ENCODE assay signal across 8 cellular contexts in the genomic region with DNA sequence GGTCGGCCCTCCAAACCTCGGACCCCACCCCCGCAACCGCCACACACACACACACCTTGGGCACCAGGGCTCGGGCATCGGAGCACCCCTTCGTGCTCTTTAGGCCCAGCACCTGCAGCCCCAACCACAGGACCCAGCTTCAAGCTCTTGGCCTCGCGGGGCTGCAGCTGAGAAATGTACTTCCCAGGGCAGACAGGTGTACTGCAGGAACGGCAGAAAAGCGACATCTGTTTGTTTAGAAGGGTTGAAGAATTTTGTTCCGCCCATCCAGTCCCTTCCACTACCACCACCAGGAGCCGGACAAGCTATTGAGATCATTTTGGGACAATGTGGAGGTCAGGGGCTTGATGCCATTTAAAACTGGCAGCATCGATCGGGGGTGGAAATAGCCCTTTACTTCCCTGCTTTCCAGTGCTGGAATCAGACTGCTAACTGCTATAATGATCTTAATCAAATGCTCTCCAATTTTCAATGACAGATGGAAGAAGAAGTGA. TPM values are rescaled to one million over a fixed set of nuclear protein-coding genes. Genes with fewer than 3 reads are reported as not detected.
DNase-seq lines count a peak whose midpoint lies in the region; ATAC-seq and TF ChIP-seq lines count a peak whose summit lies in the region.

No MANE protein-coding gene starts in this region.

- H3K9ac ChIP-seq in NT2/D1 (ENCODE audit: insufficient read length, low read depth) (peak overlapping the region; percentile 61), fibroblast of lung (ENCODE audit: insufficient read depth, low read length) (no peak overlapping the region)

- TF ChIP-seq CTCF in fibroblast of lung (conservative IDR thresholded peaks at IDR 0.05 in 1 of 2, IDR thresholded peaks at IDR 0.05 in 1 of 2; ENCODE audit: low read depth in 1 of 2, low read length in 2 of 2) (no peak), retinal pigment epithelial cell (conservative IDR thresholded peaks at IDR 0.05; ENCODE audit: low read depth, low read length) (no peak), lower leg skin (IDR thresholded peaks at IDR 0.05) (no peak)

- H3K4me3 ChIP-seq in NT2/D1 (ENCODE audit: insufficient read length, low read depth) = peak overlapping the region; percentile 70
- peak overlapping the region in 1 of 4 experiments; percentile 61 for H3K4me3 ChIP-seq in fibroblast of lung (replicated peaks in 1 of 4; ENCODE audit: control extremely low read depth in 1 of 4, insufficient read depth in 1 of 4, low read depth in 3 of 4, low read length in 4 of 4)
- H3K4me3 ChIP-seq in retinal pigment epithelial cell (ENCODE audit: low read length) = peak overlapping the region; percentile 65
- no peak overlapping the region for H3K4me3 ChIP-seq in lower leg skin (ENCODE audit: low read depth, poor library complexity, severe bottlenecking)

- H3K4me1 Mint-ChIP-seq in stimulated activated memory B cell treated with anti-CD40 and anti-IgM and Interleukin-4, amounts not matched to agents 10 μg/mL and 1 μg/mL and 100 μg/mL, for 72 hours = peaks cover 6% of the 10 kb centered on the region

- DNase-seq in DMS53 treated with DMSO at 0.1 percent for 48 hours (lab: John Stamatoyannopoulos, UW; ENCODE audit: unreplicated experiment) (peak; percentile 84), NT2/D1 (ENCODE audit: low read depth, low spot score) (no peak), fibroblast of lung (ENCODE audit: low read depth in 2 of 2) (no peak), retinal pigment epithelial cell (ENCODE audit: low read depth) (no peak), lower leg skin (ENCODE audit: low spot score in 2 of 2) (no peak)

- intact Hi-C loops in lower leg skin (cut with DNase I; ENCODE audit: low total_unique reads) = loop anchor here (1.0 to 10.0 kb wide), 2 partner anchors 17 to 80 kb away; no protein-coding TSS in a partner anchor

- ATAC-seq in GM21367 (IDR thresholded peaks at IDR 0.05; ENCODE audit: unreplicated experiment) = no peak
- ATAC-seq in stimulated activated memory B cell treated with anti-CD40 and anti-IgM and Interleukin-4, amounts not matched to agents 10 μg/mL and 1 μg/mL and 100 μg/mL, for 72 hours = no peak
- no peak for ATAC-seq in HG03139 (IDR thresholded peaks at IDR 0.05; ENCODE audit: unreplicated experiment)

- peaks cover 57% of the 10 kb centered on the region for H3K27me3 Mint-ChIP-seq in stimulated activated memory B cell treated with anti-CD40 and anti-IgM and Interleukin-4, amounts not matched to agents 10 μg/mL and 1 μg/mL and 100 μg/mL, for 72 hours

- H3K4me1 ChIP-seq in NT2/D1 (ENCODE audit: insufficient read depth, insufficient read length) (peaks cover 2% of the 10 kb centered on the region), fibroblast of lung (ENCODE audit: control insufficient read depth, extremely low read depth, insufficient read depth, low read length) (peaks cover 7% of the 10 kb centered on the region)

- no peak overlapping the region for H3K27ac Mint-ChIP-seq in stimulated activated memory B cell treated with anti-CD40 and anti-IgM and Interleukin-4, amounts not matched to agents 10 μg/mL and 1 μg/mL and 100 μg/mL, for 72 hours

- H3K36me3 ChIP-seq in NT2/D1 (ENCODE audit: insufficient read depth, insufficient read length, low read length) (peaks cover 28% of the 10 kb centered on the region), fibroblast of lung (ENCODE audit: control insufficient read depth, insufficient read depth, low read length) (no peaks in the 10 kb centered on the region)

- no peaks in the 10 kb centered on the region for H4K20me1 ChIP-seq in fibroblast of lung (ENCODE audit: control insufficient read depth, extremely low read depth, insufficient read depth, low read length)

- no peak overlapping the region for H3K27ac ChIP-seq in fibroblast of lung (ENCODE audit: insufficient read depth, low read length)

- H3K27me3 ChIP-seq in NT2/D1 (ENCODE audit: insufficient read depth, insufficient read length) = no peaks in the 10 kb centered on the region
- H3K27me3 ChIP-seq in fibroblast of lung (ENCODE audit: control insufficient read depth, insufficient read depth, low read length) = peaks cover 4% of the 10 kb centered on the region

- WGBS in lower leg skin, 2 donors = 23 to 25% methylated on average over 15 of the region's 15 CpGs

- H3K36me3 Mint-ChIP-seq in stimulated activated memory B cell treated with anti-CD40 and anti-IgM and Interleukin-4, amounts not matched to agents 10 μg/mL and 1 μg/mL and 100 μg/mL, for 72 hours = no peaks in the 10 kb centered on the region

- TF ChIP-seq POLR2A in lower leg skin (IDR thresholded peaks at IDR 0.05) = no peak

- no peak overlapping the region for H3K4me3 Mint-ChIP-seq in stimulated activated memory B cell treated with anti-CD40 and anti-IgM and Interleukin-4, amounts not matched to agents 10 μg/mL and 1 μg/mL and 100 μg/mL, for 72 hours

- H3K4me2 ChIP-seq in fibroblast of lung (ENCODE audit: extremely low read depth, insufficient read depth, low read length) = peak overlapping the region; percentile 91

- no peaks in the 10 kb centered on the region for H3K79me2 ChIP-seq in fibroblast of lung (ENCODE audit: control insufficient read depth, insufficient read depth, low read length)

- no peak overlapping the region for H2AFZ ChIP-seq in fibroblast of lung (ENCODE audit: low read length)

- no peaks in the 10 kb centered on the region for H3K9me3 Mint-ChIP-seq in stimulated activated memory B cell treated with anti-CD40 and anti-IgM and Interleukin-4, amounts not matched to agents 10 μg/mL and 1 μg/mL and 100 μg/mL, for 72 hours

- H3K9me3 ChIP-seq in NT2/D1 (ENCODE audit: insufficient read depth, low read length) (no peaks in the 10 kb centered on the region), fibroblast of lung (ENCODE audit: control insufficient read depth, insufficient read depth, low read depth, low read length) (no peaks in the 10 kb centered on the region)

RNA-seq across cellular contexts. Expression of a gene that starts 1.7 kb away (rescaled TPM):
- total RNA-seq in fibroblast of lung (under 0.01 and 0.17 TPM in 2 replicates), lower leg skin (10 to 100 TPM in 3 of 4 donors, 1 to 10 TPM in 1; 9.6 to 18.1 (median 14.9) TPM)
- polyA plus RNA-seq in fibroblast of lung = 0.87 and 7.6 TPM in 2 replicates
- polyA plus RNA-seq in fibroblast of lung (2012) = 0.66 and 5.6 TPM in 2 replicates
- 0.33 and 1.7 TPM in 2 replicates for polyA minus RNA-seq in fibroblast of lung (ENCODE audit: low replicate concordance)
